ENCODE assay signal across 8 cellular contexts in genomic region chr22:29388759-29389090, GRCh38. TPM values are rescaled to one million over a fixed set of nuclear protein-coding genes. Genes with fewer than 3 reads are reported as not detected.
DNase-seq lines count a peak whose midpoint lies in the region; ATAC-seq and TF ChIP-seq lines count a peak whose summit lies in the region.

No MANE protein-coding gene starts in this region.

- peak overlapping the region; percentile 96 for H3K4me3 ChIP-seq in GM12864 (ENCODE audit: low read depth, low read length)
- H3K4me3 ChIP-seq in mammary epithelial cell (replicated peaks in 1 of 3; ENCODE audit: insufficient read depth in 1 of 3, low read depth in 2 of 3, low read length in 3 of 3) = peak overlapping the region; percentile 77 to 90 (median 84)
- H3K4me3 ChIP-seq in muscle layer of colon (ENCODE audit: low read depth in 1 of 2, low read length in 2 of 2) = peak overlapping the region; percentile 53 to 93

- BruUV-seq in mammary epithelial cell (replicated peaks; lab: Mats Ljungman, UMichigan) = no TSS peak

- H3K36me3 ChIP-seq in mammary epithelial cell (ENCODE audit: insufficient read depth, low read length) (no peaks in the 10 kb centered on the region), muscle layer of colon (ENCODE audit: insufficient read depth, low read length) (no peaks in the 10 kb centered on the region)

- CTCF ChIA-PET in mammary epithelial cell (lab: Charles Lee; ENCODE audit: low non-redundant PET) = no interaction called here

- peak overlapping the region; percentile 85 for H3K4me2 ChIP-seq in mammary epithelial cell (ENCODE audit: insufficient read depth, low read depth, low read length)

- intact Hi-C loops in mammary epithelial cell (cut with micrococcal nuclease) = loop anchor here (2.0 kb wide), 1 partner anchor 82 kb away; the partner anchor contains the start of gene GAS2L1

- ATAC-seq in HG03354 (IDR thresholded peaks at IDR 0.05; ENCODE audit: poor library complexity, severe bottlenecking, unreplicated experiment) (peak; percentile 18), GM18519 (IDR thresholded peaks at IDR 0.05; ENCODE audit: low FRiP score, unreplicated experiment) (no peak), GM19351 (IDR thresholded peaks at IDR 0.05; ENCODE audit: unreplicated experiment) (no peak)

- H3K27me3 ChIP-seq in mammary epithelial cell (ENCODE audit: insufficient read depth, low read length) (no peaks in the 10 kb centered on the region), muscle layer of colon (ENCODE audit: control insufficient read depth in 1 of 2, insufficient read depth in 2 of 2, low read length in 2 of 2) (no peaks in the 10 kb centered on the region)

- dilution Hi-C loops in mammary epithelial cell (cut with HindIII; ENCODE audit: low sequenced_read_pairs) = no loop called here

- no peak for TF ChIP-seq CTCF in GM12864 (IDR thresholded peaks at IDR 0.05; ENCODE audit: low read depth, low read length, missing control alignments)
- no peak for TF ChIP-seq CTCF in mammary epithelial cell (conservative IDR thresholded peaks at IDR 0.05 in 1 of 2, IDR thresholded peaks at IDR 0.05 in 1 of 2; ENCODE audit: extremely low read depth in 1 of 2, insufficient read depth in 1 of 2, low read depth in 1 of 2, low read length in 2 of 2)

- DNase-seq in GM12864 (ENCODE audit: low read depth) (no peak), mammary epithelial cell (no peak), kidney tubule cell (ENCODE audit: low spot score) (no peak), iPS-NIHi7 (ENCODE audit: extremely low spot score) (no peak)

- H2AFZ ChIP-seq in mammary epithelial cell (ENCODE audit: low read depth, low read length) = peak overlapping the region; percentile 98

- WGBS in mammary epithelial cell (ENCODE audit: low coverage, missing lambda C conversion rate) = 4% methylated on average over 7 of the region's 9 CpGs

- H3K27ac ChIP-seq in mammary epithelial cell (ENCODE audit: insufficient read depth, low read depth, low read length) = no peak overlapping the region
- peak overlapping the region; percentile 88 for H3K27ac ChIP-seq in muscle layer of colon (ENCODE audit: low read depth, low read length)

- H3K9me3 ChIP-seq in mammary epithelial cell (replicated peaks; ENCODE audit: insufficient read depth, low read length) (no peaks in the 10 kb centered on the region), muscle layer of colon (ENCODE audit: low read length) (no peaks in the 10 kb centered on the region)

- H3K4me1 ChIP-seq in mammary epithelial cell (ENCODE audit: insufficient read depth, low read length) = peaks cover 5% of the 10 kb centered on the region
- peaks cover 18% of the 10 kb centered on the region for H3K4me1 ChIP-seq in muscle layer of colon (ENCODE audit: insufficient read depth, low read length)

- no peaks in the 10 kb centered on the region for H4K20me1 ChIP-seq in mammary epithelial cell (ENCODE audit: insufficient read depth, low read length)

- in situ Hi-C loops in mammary epithelial cell (cut with MboI; ENCODE audit: low sequenced_read_pairs in 2 of 2) = loop anchor here in 1 of 2 donors (25.0 kb wide), 1 partner anchor 699 kb away; the partner anchor contains the start of gene HORMAD2

- H3K9ac ChIP-seq in mammary epithelial cell (ENCODE audit: insufficient read depth, low read length) (no peak overlapping the region), muscle layer of colon (ENCODE audit: low read length) (no peak overlapping the region)

- H3K79me2 ChIP-seq in mammary epithelial cell (ENCODE audit: insufficient read depth, low read length) = peaks cover 45% of the 10 kb centered on the region

RNA-seq across cellular contexts. Expression of gene AP1B1, which starts 0.4 kb away (rescaled TPM):
- 10 to 100 TPM; 68.8 to 87.5 TPM for total RNA-seq in mammary epithelial cell
- 94.0 TPM for polyA plus RNA-seq in mammary epithelial cell
- 285 TPM for polyA minus RNA-seq in mammary epithelial cell

RNA-seq across cellular contexts. Expression of gene RFPL1, which starts 49.7 kb away (rescaled TPM):
- not detected for total RNA-seq in mammary epithelial cell
- not detected for polyA plus RNA-seq in mammary epithelial cell
- not detected for polyA minus RNA-seq in mammary epithelial cell
